ENCODE assay signal across 8 cellular contexts in the genomic region with DNA sequence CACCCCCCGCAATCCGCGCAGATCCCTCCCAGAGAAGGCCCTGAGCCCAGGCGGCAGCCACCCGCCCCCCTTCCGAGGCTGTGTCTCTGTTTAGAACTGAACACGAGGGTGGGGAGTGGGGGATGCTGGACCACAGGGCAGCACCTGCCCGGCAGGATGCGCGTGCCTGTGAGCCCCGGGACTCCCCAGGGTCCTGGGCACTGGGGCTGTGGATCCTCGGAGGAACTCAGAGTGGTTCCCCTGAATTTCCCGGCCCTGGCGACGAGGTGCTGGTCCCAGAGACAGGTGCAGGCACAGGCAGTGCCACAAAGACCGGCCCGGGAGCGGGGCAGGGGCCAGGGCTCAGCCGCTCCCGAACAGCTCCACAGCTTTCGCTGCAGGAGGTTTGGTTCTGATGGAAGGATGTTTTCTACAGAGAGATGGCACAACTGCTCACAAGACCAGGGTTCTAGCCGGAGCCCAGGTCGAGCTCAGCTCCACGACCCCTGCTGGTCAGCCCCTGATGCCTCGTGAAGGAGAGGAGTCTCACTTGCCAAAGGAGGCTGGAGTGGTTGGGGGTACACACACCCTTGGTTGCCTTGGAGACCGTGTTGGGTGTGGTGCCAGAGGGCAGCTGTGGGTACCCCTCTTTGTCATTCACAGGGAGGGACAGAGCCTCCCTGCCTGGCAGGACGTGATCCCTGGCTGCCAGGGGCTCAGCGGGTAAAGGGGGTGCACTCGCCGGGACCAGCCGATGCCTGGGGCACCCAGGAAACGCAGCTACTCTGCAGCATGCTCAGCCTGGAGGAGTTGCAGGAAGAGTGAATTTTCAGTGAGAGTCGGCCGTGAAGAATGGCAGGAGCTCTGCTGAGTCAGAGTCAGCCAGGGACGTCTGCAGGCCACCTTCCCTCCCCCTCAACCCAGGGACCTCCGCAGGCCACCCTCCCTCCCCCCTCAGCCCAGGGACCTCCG. TPM values are rescaled to one million over a fixed set of nuclear protein-coding genes. Genes with fewer than 3 reads are reported as not detected.
DNase-seq lines count a peak whose midpoint lies in the region; ATAC-seq and TF ChIP-seq lines count a peak whose summit lies in the region.

No MANE protein-coding gene starts in this region.

- no peaks in the 10 kb centered on the region for H3K27me3 ChIP-seq in CD4-positive, CD25-positive, alpha-beta regulatory T cell (ENCODE audit: control insufficient read depth, insufficient read depth, low read length)
- H3K27me3 ChIP-seq in GM23248 (replicated peaks; ENCODE audit: insufficient read depth) (peaks cover 12% of the 10 kb centered on the region; the same call in 1 of the 2 replicates), gastrocnemius medialis (peaks cover 0 to 10% (median 8%) of the 10 kb centered on the region in 3 donors)

- in situ Hi-C loops in GM23248 (cut with MboI) (no loop called here), gastrocnemius medialis (cut with MboI; ENCODE audit: low sequenced_read_pairs in 4 of 4) (no loop called here)

- TF ChIP-seq CTCF in WTC11 (IDR thresholded peaks at IDR 0.05) (no peak), fibroblast of the aortic adventitia (IDR thresholded peaks at IDR 0.05; ENCODE audit: insufficient read depth, low read length) (no peak), gastrocnemius medialis (IDR thresholded peaks at IDR 0.05 in 4 of 5, conservative IDR thresholded peaks at IDR 0.05 in 1 of 5) (no peak)

- no peak overlapping the region for H3K4me3 ChIP-seq in CD4-positive, CD25-positive, alpha-beta regulatory T cell (ENCODE audit: low read depth, low read length)
- H3K4me3 ChIP-seq in GM23248 = peak overlapping the region; percentile 67; the same call in 1 of the 2 replicates
- peak overlapping the region; percentile 53 for H3K4me3 ChIP-seq in fibroblast of the aortic adventitia (ENCODE audit: low read depth, low read length)
- H3K4me3 ChIP-seq in gastrocnemius medialis = peak overlapping the region; percentile 42 to 52 (median 45)

- no peaks in the 10 kb centered on the region for H3K79me2 ChIP-seq in GM23248 (ENCODE audit: insufficient read depth)

- peaks cover 12% of the 10 kb centered on the region for H3K27me3 Mint-ChIP-seq in CD4-positive, CD25-positive, alpha-beta regulatory T cell
- H3K27me3 Mint-ChIP-seq in WTC11 (ENCODE audit: low read depth) = peaks cover 25% of the 10 kb centered on the region

- H3K27ac ChIP-seq in CD4-positive, CD25-positive, alpha-beta regulatory T cell (ENCODE audit: insufficient read depth, low read length, poor library complexity, severe bottlenecking) = no peak overlapping the region
- H3K27ac ChIP-seq in GM23248 (no peak overlapping the region), gastrocnemius medialis (peak overlapping the region in 2 of 4 donors; percentile 36 to 45)

- no peaks in the 10 kb centered on the region for H3K36me3 Mint-ChIP-seq in CD4-positive, CD25-positive, alpha-beta regulatory T cell
- H3K36me3 Mint-ChIP-seq in WTC11 = no peaks in the 10 kb centered on the region

- H3K4me3 Mint-ChIP-seq in CD4-positive, CD25-positive, alpha-beta regulatory T cell = peak overlapping the region in 3 of 4 donors; percentile 56 to 78 (median 65)
- H3K4me3 Mint-ChIP-seq in WTC11 = peak overlapping the region; percentile 30

- no peaks in the 10 kb centered on the region for H3K9me3 Mint-ChIP-seq in CD4-positive, CD25-positive, alpha-beta regulatory T cell
- no peaks in the 10 kb centered on the region for H3K9me3 Mint-ChIP-seq in WTC11

- CTCF ChIA-PET in WTC11 (lab: Charles Lee) = interaction anchor here (0.9 to 2.4 kb wide), 6 partner anchors 29 to 76 kb away, joined by 3 to 8 read pairs (median 4); a partner anchor contains a TSS

- no peaks in the 10 kb centered on the region for H3F3A ChIP-seq in GM23248 (ENCODE audit: insufficient read depth)

- H3K9me3 ChIP-seq in CD4-positive, CD25-positive, alpha-beta regulatory T cell (ENCODE audit: control insufficient read depth in 2 of 2, low read length in 2 of 2) = no peaks in the 10 kb centered on the region
- H3K9me3 ChIP-seq in GM23248 (ENCODE audit: low read depth) (no peaks in the 10 kb centered on the region), gastrocnemius medialis (no peaks in the 10 kb centered on the region)

- POLR2A ChIA-PET in WTC11 (lab: Charles Lee) = no interaction called here

- no peak overlapping the region for H2AFZ ChIP-seq in GM23248

- H3K4me1 Mint-ChIP-seq in CD4-positive, CD25-positive, alpha-beta regulatory T cell = peaks cover 0 to 11% (median 0%) of the 10 kb centered on the region in 4 donors
- peaks cover 20% of the 10 kb centered on the region for H3K4me1 Mint-ChIP-seq in WTC11

- TF ChIP-seq POLR2A in gastrocnemius medialis (IDR thresholded peaks at IDR 0.05) = no peak

- H3K9ac ChIP-seq in GM23248 = no peak overlapping the region

- H3K27ac Mint-ChIP-seq in CD4-positive, CD25-positive, alpha-beta regulatory T cell = no peak overlapping the region
- H3K27ac Mint-ChIP-seq in WTC11 = no peak overlapping the region

- no peak overlapping the region for H3K4me2 ChIP-seq in GM23248 (ENCODE audit: unreplicated experiment)

- no peaks in the 10 kb centered on the region for H3K9me2 ChIP-seq in GM23248 (ENCODE audit: insufficient read depth)

- 28 to 33% methylated on average over 30 to 36 of the region's 37 CpGs for WGBS in GM23248 (ENCODE audit: low coverage in 1 of 2, low lambda C conversion rate in 2 of 2, missing lambda C conversion rate in 2 of 2), 2 experiments

- no peaks in the 10 kb centered on the region for H4K20me1 ChIP-seq in GM23248 (ENCODE audit: insufficient read depth)

- H3K36me3 ChIP-seq in CD4-positive, CD25-positive, alpha-beta regulatory T cell (ENCODE audit: control insufficient read depth, insufficient read depth, low read length) = no peaks in the 10 kb centered on the region
- H3K36me3 ChIP-seq in GM23248 (ENCODE audit: low read depth) (no peaks in the 10 kb centered on the region), gastrocnemius medialis (no peaks in the 10 kb centered on the region)

- no peak for ATAC-seq in CD4-positive, CD25-positive, alpha-beta regulatory T cell (ENCODE audit: low read depth in 2 of 2)
- peak; percentile 10 for ATAC-seq in WTC11
- ATAC-seq in gastrocnemius medialis = peak in 1 of 2 donors; percentile 7
- ATAC-seq in GM19351 (IDR thresholded peaks at IDR 0.05; ENCODE audit: unreplicated experiment) = no peak

- DNase-seq in CD4-positive, CD25-positive, alpha-beta regulatory T cell = peak in 1 of 3 donors; percentile 23
- DNase-seq in GM23248 (no peak), WTC11 (ENCODE audit: low spot score) (no peak), fibroblast of the aortic adventitia (ENCODE audit: low read depth) (no peak), gastrocnemius medialis (peak in 1 of 2 donors; percentile 18), NCI-H345 treated with DMSO at 0.1 percent for 48 hours (lab: John Stamatoyannopoulos, UW; ENCODE audit: unreplicated experiment) (no peak), NCI-H187 treated with DMSO at 0.1 percent for 48 hours (lab: John Stamatoyannopoulos, UW) (no peak)

- intact Hi-C loops in gastrocnemius medialis (cut with DNase I; ENCODE audit: low total_unique reads) = no loop called here

- H3K4me1 ChIP-seq in CD4-positive, CD25-positive, alpha-beta regulatory T cell (ENCODE audit: control insufficient read depth, insufficient read depth, low read length, poor library complexity, severe bottlenecking) = peaks cover 23% of the 10 kb centered on the region
- H3K4me1 ChIP-seq in GM23248 (ENCODE audit: insufficient read depth) = no peaks in the 10 kb centered on the region
- peaks cover 7 to 16% of the 10 kb centered on the region in 2 donors for H3K4me1 ChIP-seq in gastrocnemius medialis

TF ChIP-seq in WTC11, 78 proteins besides CTCF, POLR2A, EP300 and RAD21 (continues in another document):
- TF ChIP-seq CREB1 (CRISPR knock-in tag; IDR thresholded peaks at IDR 0.05) (no peak), FOXK1 (CRISPR knock-in tag; IDR thresholded peaks at IDR 0.05) (no peak)
- TF ChIP-seq, protein P1, sequence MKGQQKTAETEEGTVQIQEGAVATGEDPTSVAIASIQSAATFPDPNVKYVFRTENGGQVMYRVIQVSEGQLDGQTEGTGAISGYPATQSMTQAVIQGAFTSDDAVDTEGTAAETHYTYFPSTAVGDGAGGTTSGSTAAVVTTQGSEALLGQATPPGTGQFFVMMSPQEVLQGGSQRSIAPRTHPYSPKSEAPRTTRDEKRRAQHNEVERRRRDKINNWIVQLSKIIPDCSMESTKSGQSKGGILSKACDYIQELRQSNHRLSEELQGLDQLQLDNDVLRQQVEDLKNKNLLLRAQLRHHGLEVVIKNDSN (CRISPR knock-in tag; IDR thresholded peaks at IDR 0.05) = no peak
- TF ChIP-seq, protein P2, sequence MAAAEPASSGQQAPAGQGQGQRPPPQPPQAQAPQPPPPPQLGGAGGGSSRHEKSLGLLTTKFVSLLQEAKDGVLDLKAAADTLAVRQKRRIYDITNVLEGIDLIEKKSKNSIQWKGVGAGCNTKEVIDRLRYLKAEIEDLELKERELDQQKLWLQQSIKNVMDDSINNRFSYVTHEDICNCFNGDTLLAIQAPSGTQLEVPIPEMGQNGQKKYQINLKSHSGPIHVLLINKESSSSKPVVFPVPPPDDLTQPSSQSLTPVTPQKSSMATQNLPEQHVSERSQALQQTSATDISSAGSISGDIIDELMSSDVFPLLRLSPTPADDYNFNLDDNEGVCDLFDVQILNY (CRISPR knock-in tag; IDR thresholded peaks at IDR 0.05) = no peak

RNA-seq across cellular contexts. Expression of a gene that starts 4.4 kb away (rescaled TPM):
- total RNA-seq in CD4-positive, CD25-positive, alpha-beta regulatory T cell = 3.8 TPM
- polyA plus RNA-seq in CD4-positive, CD25-positive, alpha-beta regulatory T cell = under 1 TPM in 2 of 4 donors, not detected in 2; 0.16 to 0.67 TPM
- not detected in 2 replicates for total RNA-seq in GM23248 (2014; rRNA removed; shearing (Covaris generic))
- not detected in 2 replicates for polyA plus RNA-seq in GM23248 (2016; fragmentation: Nextera tagmentation; extraction: Ambion mirVana)
- total RNA-seq in WTC11 (2021) = 2.2 to 4.1 TPM (median 3.0 TPM) in 3 replicates
- not detected in 2 replicates for total RNA-seq in fibroblast of the aortic adventitia (ENCODE audit: low replicate concordance)
- 100 to 1,000 TPM in 1 of 4 donors, 10 to 100 TPM in 1, 1 to 10 TPM in 2; 3.0 to 119 (median 19.4) TPM for total RNA-seq in gastrocnemius medialis

RNA-seq across cellular contexts. Expression of a gene that starts 28.0 kb away (rescaled TPM):
- 1.1 TPM for total RNA-seq in CD4-positive, CD25-positive, alpha-beta regulatory T cell
- polyA plus RNA-seq in CD4-positive, CD25-positive, alpha-beta regulatory T cell = not detected
- total RNA-seq in GM23248 (2014; rRNA removed; shearing (Covaris generic)) = not detected in 2 replicates
- not detected in 2 replicates for polyA plus RNA-seq in GM23248 (2016; fragmentation: Nextera tagmentation; extraction: Ambion mirVana)
- total RNA-seq in WTC11 (2021) (0.73 to 0.98 TPM (median 0.78 TPM) in 3 replicates), fibroblast of the aortic adventitia (ENCODE audit: low replicate concordance) (0.25 TPM in 1 of 2 replicates, not detected in the other), gastrocnemius medialis (1 to 10 TPM in 1 of 4 donors, not detected in 3; 1.6 TPM)

RNA-seq across cellular contexts. Expression of a gene that starts 54.1 kb away (rescaled TPM):
- total RNA-seq in CD4-positive, CD25-positive, alpha-beta regulatory T cell = 12.3 TPM
- 1 to 10 TPM; 6.0 to 8.6 (median 6.6) TPM for polyA plus RNA-seq in CD4-positive, CD25-positive, alpha-beta regulatory T cell
- total RNA-seq in GM23248 (2014; rRNA removed; shearing (Covaris generic)) = not detected in 2 replicates
- not detected in 2 replicates for polyA plus RNA-seq in GM23248 (2016; fragmentation: Nextera tagmentation; extraction: Ambion mirVana)
- 0.25 to 0.52 TPM (median 0.30 TPM) in 3 replicates for total RNA-seq in WTC11 (2021)
- total RNA-seq in fibroblast of the aortic adventitia (ENCODE audit: low replicate concordance) = not detected in 2 replicates
- under 1 TPM in 1 of 4 donors, not detected in 3; 0.13 TPM for total RNA-seq in gastrocnemius medialis
